Comparison of ENCODE assay signal across 29 cellular contexts in the genomic region with DNA sequence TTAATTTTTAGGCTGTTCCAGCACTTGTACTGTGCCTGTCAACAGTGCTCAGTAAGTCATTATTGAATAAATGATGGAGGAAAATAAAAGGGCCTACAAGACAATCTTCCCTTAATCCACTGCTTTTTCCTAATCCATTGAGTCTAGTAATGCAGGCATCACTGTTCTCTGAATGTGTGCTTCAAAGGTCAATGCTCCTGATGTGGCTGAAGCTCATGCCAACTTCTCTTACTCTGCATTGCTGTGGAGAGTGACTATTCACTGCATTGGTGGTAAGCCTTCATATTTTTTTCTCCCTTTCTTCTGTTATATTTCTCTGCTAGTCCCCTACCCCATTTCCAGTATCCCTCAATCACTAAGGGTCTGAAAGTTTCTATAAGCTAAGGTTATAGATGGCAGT.
"Had no signal": no experiment of that assay in that cellular context is flagged by ENCODE, and none has a peak within 500 bp of the region (broad histone marks: within the 10 kb centered on the region; RNA-seq: fewer than 3 reads in every experiment).

No MANE protein-coding gene starts in this region.

- H3K27me3 ChIP-seq: ascending aorta, breast epithelium, cardiac muscle cell, colonic mucosa, esophagus squamous epithelium had no signal

- ATAC-seq: activated CD4-positive, alpha-beta T cell treated with anti-CD3 and anti-CD28 coated beads for 36 hours; activated CD8-positive, alpha-beta T cell treated with anti-CD3 and anti-CD28 coated beads, Interleukin-2, amount 10 ng/mL, durations not matched to agents 7 days and 5 days; activated naive CD4-positive, alpha-beta T cell treated with anti-CD3 and anti-CD28 coated beads, Interleukin-2, amount 50 U/mL, for 72 hours; activated T-cell treated with anti-CD3 and anti-CD28 coated beads, Interleukin-2, amount 50 U/mL, for 72 hours had no signal

- H3K27ac ChIP-seq: ascending aorta, breast epithelium, cardiac muscle cell, colonic mucosa, epithelial cell of prostate, esophagus squamous epithelium had no signal

- H3K4me3 ChIP-seq: ascending aorta, breast epithelium, cardiac muscle cell, colonic mucosa, esophagus squamous epithelium had no signal

- DNase-seq: activated CD4-positive, alpha-beta memory T cell treated with anti-CD3 and anti-CD28 coated beads for 36 hours; activated CD4-positive, alpha-beta T cell treated with anti-CD3 and anti-CD28 coated beads for 36 hours; activated CD4-positive, alpha-beta T cell treated with anti-CD3 and anti-CD28 coated beads, Interleukin-2, amount 10 ng/mL, durations not matched to agents 24 days and 14 days; activated CD4-positive, CD25-positive, alpha-beta regulatory T cell; activated CD4-positive, CD25-positive, alpha-beta regulatory T cell treated with anti-CD3 and anti-CD28 coated beads, Interleukin-2, amount 50 U/mL, for 72 hours; activated CD8-positive, alpha-beta memory T cell treated with anti-CD3 and anti-CD28 coated beads, Interleukin-2, amount 50 U/mL, for 48 hours; activated CD8-positive, alpha-beta T cell treated with anti-CD3 and anti-CD28 coated beads, Interleukin-2, amount 10 ng/mL, durations not matched to agents 7 days and 5 days; activated gamma-delta T cell; activated naive CD4-positive, alpha-beta T cell; activated naive CD4-positive, alpha-beta T cell treated with anti-CD3 and anti-CD28 coated beads, Interleukin-2, amount 10 ng/mL, durations not matched to agents 7 days and 5 days; activated naive CD8-positive, alpha-beta T cell treated with anti-CD3 and anti-CD28 coated beads, Interleukin-2, amount 10 ng/mL, durations not matched to agents 7 days and 5 days; activated T-cell treated with anti-CD3 and anti-CD28 coated beads for 4 hours; activated T-cell treated with anti-CD3 and anti-CD28 coated beads, Interleukin-2, amount 50 U/mL, for 24 hours; activated T-cell treated with anti-CD3 and anti-CD28 coated beads, Interleukin-2, amount 50 U/mL, for 72 hours; central memory CD4-positive, alpha-beta T cell; cerebellar nuclear complex; colonic mucosa; effector CD8-positive, alpha-beta T cell; esophagus squamous epithelium; foreskin fibroblast; T-helper 2 cell had no signal

- FAIRE-seq: endometrium, endothelial cell of umbilical vein, frontal cortex had no signal

- H3K36me3 ChIP-seq: ascending aorta, breast epithelium, cardiac muscle cell, colonic mucosa, esophagus squamous epithelium had no signal

- H3K9me3 ChIP-seq: breast epithelium, colonic mucosa, esophagus squamous epithelium had no signal

- H3K4me1 ChIP-seq: breast epithelium had no signal
